7 cellular contexts compared by ENCODE assay signal in the genomic region with DNA sequence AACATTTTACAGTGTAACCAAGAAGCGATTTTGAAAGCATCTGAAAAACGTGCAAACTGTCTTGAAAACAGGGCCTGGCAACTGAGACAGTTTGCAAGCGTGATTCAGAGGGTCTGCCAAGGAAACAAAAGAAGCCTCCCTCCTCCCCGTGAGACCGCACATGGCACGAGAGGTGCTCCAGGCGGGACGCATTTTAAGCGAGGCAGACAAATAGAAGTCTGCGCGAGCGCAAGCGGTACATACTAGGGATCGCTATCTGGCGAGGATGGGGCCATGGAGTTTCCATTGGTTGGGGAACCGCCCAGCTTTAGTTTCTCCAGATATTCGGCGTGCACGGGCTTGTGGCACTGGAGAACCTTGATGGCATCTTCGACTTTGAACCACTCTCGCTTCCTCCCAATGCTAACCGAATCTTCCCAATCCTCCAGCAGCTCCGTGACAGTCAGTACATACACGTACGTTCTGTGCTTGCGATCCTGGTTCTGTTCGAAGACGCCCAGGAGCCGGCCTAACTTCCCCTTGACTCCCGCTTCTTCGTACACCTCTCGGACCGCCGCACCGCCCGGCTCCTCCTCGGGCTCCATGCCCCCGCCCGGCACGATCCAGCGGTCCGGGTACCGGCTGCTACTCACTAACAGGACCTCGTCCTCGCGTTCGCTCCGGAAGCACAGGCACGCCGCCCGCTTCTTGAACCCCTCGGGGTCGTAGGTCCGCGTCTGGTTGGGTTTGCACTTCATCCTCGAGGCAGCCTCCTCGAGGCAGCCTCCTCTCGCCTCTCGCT. TPM values are rescaled to one million over a fixed set of nuclear protein-coding genes. Genes with fewer than 3 reads are reported as not detected.
DNase-seq lines count a peak whose midpoint lies in the region; ATAC-seq, FAIRE-seq and TF ChIP-seq lines count a peak whose summit lies in the region.
"Not testable (repeated sequence)": the region's sequence is repeated elsewhere in the genome, so short reads cannot be mapped to it uniquely, and the experiment has no call there.

No MANE protein-coding gene starts in this region.

- peaks cover 13% of the 10 kb centered on the region; the same call in 1 of the 2 replicates for H3K9me3 ChIP-seq in HUES48 (ENCODE audit: control insufficient read depth, insufficient read depth, low read length)
- H3K9me3 ChIP-seq in ascending aorta; fibroblast of lung (ENCODE audit: control insufficient read depth, insufficient read depth, low read depth, low read length); lower lobe of right lung; gastrocnemius medialis: not testable (repeated sequence)

- H3K4me1 Mint-ChIP-seq in T-helper 1 cell treated with Interleukin-12 subunit alpha and Interleukin-12 subunit beta and Interleukin-4 antibody, amounts not matched to agents 30 μg/mL and 1 μg/mL, for 36 hours (ENCODE audit: low read depth), result peaks cover 13% of the 10 kb centered on the region

- H3K27ac Mint-ChIP-seq in T-helper 1 cell treated with Interleukin-12 subunit alpha and Interleukin-12 subunit beta and Interleukin-4 antibody, amounts not matched to agents 30 μg/mL and 1 μg/mL, for 36 hours, result not testable (repeated sequence)

- H3K36me3 Mint-ChIP-seq in T-helper 1 cell treated with Interleukin-12 subunit alpha and Interleukin-12 subunit beta and Interleukin-4 antibody, amounts not matched to agents 30 μg/mL and 1 μg/mL, for 36 hours (ENCODE audit: low read depth), result not testable (repeated sequence)

- not testable (repeated sequence) for H3K27me3 ChIP-seq in HUES48 (ENCODE audit: control insufficient read depth, insufficient read depth, low read length); ascending aorta; fibroblast of lung (ENCODE audit: control insufficient read depth, insufficient read depth, low read length)
- H3K27me3 ChIP-seq in lower lobe of right lung (ENCODE audit: low read depth) (peaks cover 17% of the 10 kb centered on the region), gastrocnemius medialis (peaks cover 16 to 33% (median 30%) of the 10 kb centered on the region in 3 donors)

- not testable (repeated sequence) for DNase-seq in GM12891 (ENCODE audit: insufficient read length, low spot score); ascending aorta (ENCODE audit: low spot score in 2 of 2); lower lobe of right lung; gastrocnemius medialis
- peak; percentile 11 to 42 for DNase-seq in fibroblast of lung (ENCODE audit: low read depth in 2 of 2)

- peak overlapping the region; percentile 43; the same call in 1 of the 2 replicates for H3K9ac ChIP-seq in HUES48 (ENCODE audit: low read depth, low read length)
- H3K9ac ChIP-seq in fibroblast of lung (ENCODE audit: insufficient read depth, low read length), result peak overlapping the region; percentile 52

- H3K4me2 ChIP-seq in fibroblast of lung (ENCODE audit: extremely low read depth, insufficient read depth, low read length), result not testable (repeated sequence)

- H3K27ac ChIP-seq in HUES48 (ENCODE audit: low read depth, low read length); ascending aorta; lower lobe of right lung; gastrocnemius medialis: not testable (repeated sequence)
- H3K27ac ChIP-seq in fibroblast of lung (ENCODE audit: insufficient read depth, low read length), result peak overlapping the region; percentile 20

- TF ChIP-seq POLR2A in GM12891 (IDR thresholded peaks at IDR 0.05; ENCODE audit: low read depth, low read length); gastrocnemius medialis (IDR thresholded peaks at IDR 0.05): not testable (repeated sequence)

- H3K4me1 ChIP-seq in HUES48 (ENCODE audit: control insufficient read depth, insufficient read depth, low read length); ascending aorta; fibroblast of lung (ENCODE audit: control insufficient read depth, extremely low read depth, insufficient read depth, low read length); lower lobe of right lung; gastrocnemius medialis: not testable (repeated sequence)

- not testable (repeated sequence) for TF ChIP-seq CTCF in ascending aorta (IDR thresholded peaks at IDR 0.05); fibroblast of lung (conservative IDR thresholded peaks at IDR 0.05 in 1 of 2, IDR thresholded peaks at IDR 0.05 in 1 of 2; ENCODE audit: low read depth in 1 of 2, low read length in 2 of 2); lower lobe of right lung (IDR thresholded peaks at IDR 0.05); gastrocnemius medialis (IDR thresholded peaks at IDR 0.05 in 4 of 5, conservative IDR thresholded peaks at IDR 0.05 in 1 of 5)

- peak overlapping the region; percentile 82 for H3K4me3 Mint-ChIP-seq in T-helper 1 cell treated with Interleukin-12 subunit alpha and Interleukin-12 subunit beta and Interleukin-4 antibody, amounts not matched to agents 30 μg/mL and 1 μg/mL, for 36 hours

- peak overlapping the region; percentile 74 for H3K4me3 ChIP-seq in HUES48 (ENCODE audit: low read depth, low read length)
- peak overlapping the region; percentile 66 to 70 for H3K4me3 ChIP-seq in ascending aorta
- H3K4me3 ChIP-seq in fibroblast of lung (replicated peaks in 1 of 4; ENCODE audit: control extremely low read depth in 1 of 4, insufficient read depth in 1 of 4, low read depth in 3 of 4, low read length in 4 of 4), result peak overlapping the region; percentile 31 to 64 (median 51)
- peak overlapping the region; percentile 54 for H3K4me3 ChIP-seq in lower lobe of right lung
- peak overlapping the region; percentile 39 to 48 (median 42) for H3K4me3 ChIP-seq in gastrocnemius medialis

- peak in 1 of 2 donors; percentile 57 for ATAC-seq in lower lobe of right lung
- ATAC-seq in gastrocnemius medialis, result not testable (repeated sequence)

- not testable (repeated sequence) for H3K9me3 Mint-ChIP-seq in T-helper 1 cell treated with Interleukin-12 subunit alpha and Interleukin-12 subunit beta and Interleukin-4 antibody, amounts not matched to agents 30 μg/mL and 1 μg/mL, for 36 hours

- in situ Hi-C loops in gastrocnemius medialis (cut with MboI; ENCODE audit: low sequenced_read_pairs in 4 of 4), result not testable (repeated sequence)

- peak; percentile 47 for FAIRE-seq in GM12891 (lab: Jason Lieb, UNC)

- peaks cover 19% of the 10 kb centered on the region for H3K27me3 Mint-ChIP-seq in T-helper 1 cell treated with Interleukin-12 subunit alpha and Interleukin-12 subunit beta and Interleukin-4 antibody, amounts not matched to agents 30 μg/mL and 1 μg/mL, for 36 hours (ENCODE audit: low read depth)

- not testable (repeated sequence) for H3K79me2 ChIP-seq in fibroblast of lung (ENCODE audit: control insufficient read depth, insufficient read depth, low read length)

- H4K20me1 ChIP-seq in fibroblast of lung (ENCODE audit: control insufficient read depth, extremely low read depth, insufficient read depth, low read length), result not testable (repeated sequence)

- intact Hi-C loops in ascending aorta (cut with DNase I); lower lobe of right lung (cut with DNase I); gastrocnemius medialis (cut with DNase I; ENCODE audit: low total_unique reads): not testable (repeated sequence)

- H2AFZ ChIP-seq in fibroblast of lung (ENCODE audit: low read length), result peak overlapping the region; percentile 50

- not testable (repeated sequence) for H3K36me3 ChIP-seq in HUES48 (ENCODE audit: control insufficient read depth, insufficient read depth, low read length); ascending aorta; fibroblast of lung (ENCODE audit: control insufficient read depth, insufficient read depth, low read length); lower lobe of right lung; gastrocnemius medialis

RNA-seq across cellular contexts. Expression of gene NUDT11, which starts 0.5 kb away (rescaled TPM):
- polyA plus RNA-seq in GM12891 (2012; ENCODE audit: low read depth, missing spikeins), result not detected
- total RNA-seq in ascending aorta, result 1.7 TPM
- 7.1 and 7.7 TPM in 2 replicates for total RNA-seq in fibroblast of lung
- 15.2 and 16.0 TPM in 2 replicates for polyA plus RNA-seq in fibroblast of lung
- 9.6 and 10.6 TPM in 2 replicates for polyA plus RNA-seq in fibroblast of lung (2012)
- 3.2 and 4.0 TPM in 2 replicates for polyA minus RNA-seq in fibroblast of lung (ENCODE audit: low replicate concordance)
- total RNA-seq in lower lobe of right lung, result 0.53 TPM
- under 1 TPM in 1 of 4 donors, not detected in 3; 0.49 TPM for total RNA-seq in gastrocnemius medialis
